ENCODE assay signal across 1 cellular context in genomic region chr10:29309465-29309864, GRCh38.
TF ChIP-seq lines count a peak whose summit lies in the region.

No MANE protein-coding gene starts in this region.

TF ChIP-seq in HEK293, 187 proteins besides CTCF, POLR2A, EP300 and RAD21 (continued from another document):
- TF ChIP-seq ZNF18 (tag by site-specific recombination; IDR thresholded peaks at IDR 0.05) (no peak), ZNF121 (tag by site-specific recombination; IDR thresholded peaks at IDR 0.05) (peak; percentile 93), ZIC2 (tag by site-specific recombination; IDR thresholded peaks at IDR 0.05) (no peak), ZBTB26 (tag by site-specific recombination; optimal IDR thresholded peaks at IDR 0.05) (no peak), ZNF76 (tag by site-specific recombination; IDR thresholded peaks at IDR 0.05; ENCODE audit: borderline replicate concordance, low read depth) (no peak)
